In genomic region chr2:15640291-15640711, GRCh38 we compare ENCODE assay signal across 13 cellular contexts. TPM values are rescaled to one million over a fixed set of nuclear protein-coding genes. Genes with fewer than 3 reads are reported as not detected.
DNase-seq lines count a peak whose midpoint lies in the region; ATAC-seq and TF ChIP-seq lines count a peak whose summit lies in the region.
"Had no signal": no experiment of that assay in that cellular context is flagged by ENCODE, and none has a peak within 500 bp of the region (broad histone marks: within the 10 kb centered on the region; RNA-seq: fewer than 3 reads in every experiment).

No MANE protein-coding gene starts in this region.

- 32 to 33% (median 33%) methylated on average over 6 of the region's 6 CpGs for WGBS in psoas muscle, 3 donors

- peak overlapping the region in 1 of 7 donors; percentile 29 for H3K27ac Mint-ChIP-seq in CD14-positive monocyte
- no peak overlapping the region for H3K27ac Mint-ChIP-seq in natural killer cell
- H3K27ac Mint-ChIP-seq: GM23338, memory B cell had no signal

- no peak for TF ChIP-seq CTCF in psoas muscle (IDR thresholded peaks at IDR 0.05)
- TF ChIP-seq CTCF in CD14-positive monocyte (IDR thresholded peaks at IDR 0.05) = no peak
- no peak for TF ChIP-seq CTCF in natural killer cell (IDR thresholded peaks at IDR 0.05)

- no peak overlapping the region for H3K27ac ChIP-seq in psoas muscle

- peaks cover 11% of the 10 kb centered on the region for H3K4me1 ChIP-seq in psoas muscle

- H3K36me3 ChIP-seq in psoas muscle (ENCODE audit: insufficient read depth in 1 of 2, low read depth in 1 of 2) = peaks cover 0 to 23% of the 10 kb centered on the region in 2 donors

- ATAC-seq in psoas muscle (peak in 3 of 4 donors; percentile 25 to 34 (median 26)), HG02885 (IDR thresholded peaks at IDR 0.05; ENCODE audit: poor library complexity, unreplicated experiment) (no peak), natural killer cell (no peak)
- ATAC-seq: GM23338 had no signal

- DNase-seq in GM04504 (ENCODE audit: low read depth) (peak; percentile 9), NCI-H226 (peak; percentile 77), fibroblast of gingiva (ENCODE audit: low read depth) (peak; percentile 34), psoas muscle (no peak), AG20443 (ENCODE audit: low spot score) (no peak), CD14-positive monocyte (ENCODE audit: low spot score) (no peak), natural killer cell (no peak)
- DNase-seq: activated effector memory CD4-positive, alpha-beta T cell treated with Interleukin-2 at 50 U/mL for 16 hours; NCI-H524 treated with DMSO at 0.1 percent for 48 hours; stimulated activated CD4-positive, alpha-beta T cell treated with anti-CD3 and anti-CD28 coated beads, Interleukin-15, amount 100 ng/mL, for 24 hours had no signal

- no peak overlapping the region for H3K4me3 ChIP-seq in psoas muscle
- H3K4me3 ChIP-seq: GM23338 had no signal

- H3K36me3 Mint-ChIP-seq in CD14-positive monocyte (peaks cover 21% of the 10 kb centered on the region in 2 donors), natural killer cell (peaks cover 14% of the 10 kb centered on the region)

- intact Hi-C loops in psoas muscle (cut with DNase I) (no loop called here), CD14-positive monocyte (cut with micrococcal nuclease) (no loop called here), natural killer cell (cut with micrococcal nuclease) (no loop called here)

- H3K9me3 ChIP-seq in psoas muscle = no peaks in the 10 kb centered on the region

- H3K27me3 Mint-ChIP-seq in CD14-positive monocyte (ENCODE audit: low read depth in 3 of 3) (peaks cover 0 to 3% (median 0%) of the 10 kb centered on the region in 3 donors), natural killer cell (ENCODE audit: low read depth in 2 of 2) (no peaks in the 10 kb centered on the region)

- H3K4me1 Mint-ChIP-seq in CD14-positive monocyte (peaks cover 9% of the 10 kb centered on the region), natural killer cell (peaks cover 0 to 7% of the 10 kb centered on the region in 2 donors)
- H3K4me1 Mint-ChIP-seq: memory B cell had no signal

- peaks cover 4 to 15% (median 7%) of the 10 kb centered on the region in 7 donors for H3K9me3 Mint-ChIP-seq in CD14-positive monocyte
- peaks cover 0 to 6% of the 10 kb centered on the region in 2 donors for H3K9me3 Mint-ChIP-seq in natural killer cell

- peak overlapping the region in 1 of 2 donors; percentile 32 for H3K4me3 Mint-ChIP-seq in CD14-positive monocyte
- no peak overlapping the region for H3K4me3 Mint-ChIP-seq in natural killer cell
- H3K4me3 Mint-ChIP-seq: GM23338, memory B cell had no signal

- H3K27me3 ChIP-seq in psoas muscle (ENCODE audit: insufficient read depth in 3 of 3, low read length in 2 of 3) = no peaks in the 10 kb centered on the region

RNA-seq across cellular contexts. Expression of gene DDX1, which starts 48.6 kb away (rescaled TPM):
- 100 to 1,000 TPM; 116 to 143 (median 132) TPM for total RNA-seq in psoas muscle
- 100 to 1,000 TPM; 121 to 166 (median 132) TPM for polyA plus RNA-seq in psoas muscle
- polyA plus RNA-seq in CD14-positive monocyte = 10 to 100 TPM; 30.1 to 35.4 TPM
- 10 to 100 TPM; 28.5 to 43.4 (median 37.2) TPM for total RNA-seq in natural killer cell

Comparison
In these comparisons a context has a peak if more than half of its experiments do, and no peak if none do; other contexts are left out.
1. DNase-seq: peak in GM04504 (single experiment), NCI-H226 (single experiment) and fibroblast of gingiva (single experiment); none in psoas muscle (0 of 2), AG20443 (single experiment), CD14-positive monocyte (single experiment) and natural killer cell (single experiment).
2. ATAC-seq: peak in psoas muscle (3 of 4); none in HG02885 (single experiment) and natural killer cell (0 of 3).